In the genomic region with DNA sequence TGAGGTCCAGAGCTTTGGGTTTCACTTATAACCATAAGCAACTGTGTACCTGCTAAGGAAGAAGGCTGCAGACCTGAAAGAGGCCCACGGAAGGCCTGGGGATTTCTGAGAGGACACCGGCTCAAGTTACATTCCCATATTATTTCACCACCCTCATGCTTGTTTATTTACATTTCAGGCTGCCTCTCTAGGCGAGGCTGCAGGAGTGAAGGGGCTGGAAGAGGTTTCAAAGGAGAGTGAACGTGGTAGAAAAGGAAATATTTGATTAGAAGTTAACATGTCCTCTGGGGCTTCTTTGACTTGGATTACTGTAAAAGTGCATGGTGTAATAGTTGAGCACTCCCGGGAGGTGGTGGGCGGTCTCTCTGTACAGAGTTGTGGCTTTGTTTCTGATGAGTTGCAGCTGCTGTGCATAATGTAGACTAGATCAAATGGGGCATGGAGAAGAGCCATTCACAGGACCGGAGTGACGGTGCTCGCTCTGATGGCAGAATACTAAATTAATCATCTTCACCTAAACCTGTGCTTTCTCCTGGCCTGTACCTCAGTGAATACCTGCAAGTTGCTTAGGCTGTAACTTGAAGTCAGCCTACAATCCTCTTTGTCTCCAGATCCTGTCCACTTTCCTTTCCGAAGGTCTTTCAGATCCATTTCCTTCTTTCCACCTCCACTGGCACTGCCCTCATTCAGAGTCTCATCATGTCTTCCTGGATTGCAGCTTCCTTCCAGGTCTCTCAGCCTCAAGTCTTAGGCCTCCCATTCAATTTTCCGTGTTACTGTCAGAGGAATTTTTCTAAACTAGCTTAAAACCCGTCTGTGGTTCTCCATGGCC, we compare ENCODE assay signal across 9 cellular contexts. TPM values are rescaled to one million over a fixed set of nuclear protein-coding genes. Genes with fewer than 3 reads are reported as not detected.
DNase-seq lines count a peak whose midpoint lies in the region; ATAC-seq and TF ChIP-seq lines count a peak whose summit lies in the region.
"Had no signal": no experiment of that assay in that cellular context is flagged by ENCODE, and none has a peak within 500 bp of the region (broad histone marks: within the 10 kb centered on the region; RNA-seq: fewer than 3 reads in every experiment).

No MANE protein-coding gene starts in this region.

- no peak for TF ChIP-seq CTCF in HCT116 (IDR thresholded peaks at IDR 0.05 in 2 of 3, conservative IDR thresholded peaks at IDR 0.05 in 1 of 3; ENCODE audit: borderline replicate concordance in 1 of 3, insufficient read depth in 1 of 3, low read depth in 2 of 3, low read length in 2 of 3)
- TF ChIP-seq CTCF in Panc1 (IDR thresholded peaks at IDR 0.05): no peak

- H4K20me1 ChIP-seq in BLaER1 treated with 17β-estradiol and CSF1 and Interleukin-3, amounts not matched to agents 10 nM and 100 nM: peaks cover 12 to 27% (median 23%) of the 10 kb centered on the region in 11 experiments; a peak in 20 of 22 replicates
- H4K20me1 ChIP-seq in HCT116 (ENCODE audit: insufficient read depth): peaks cover 7% of the 10 kb centered on the region; the same call in 1 of the 2 replicates

- POLR2A ChIA-PET in HCT116 (lab: Charles Lee): no interaction called here
- POLR2A ChIA-PET in Panc1 (lab: Charles Lee): interaction anchor here (0.5 kb wide), 1 partner anchor 258 kb away, joined by 5 read pairs; no protein-coding TSS in a partner anchor

- no peak overlapping the region for H3K9ac ChIP-seq in BLaER1 treated with 17β-estradiol and CSF1 and Interleukin-3, amounts not matched to agents 10 nM and 100 nM
- no peak overlapping the region for H3K9ac ChIP-seq in HCT116 (ENCODE audit: low read length)

- in situ Hi-C loops in Panc1 (cut with HindIII; ENCODE audit: low pct_unique_long_range_greater_than_20kb, low sequenced_read_pairs): no loop called here

- ATAC-seq in HCT116 (no peak), Panc1 (no peak), sciatic nerve (peak; percentile 40), HG03135 (IDR thresholded peaks at IDR 0.05; ENCODE audit: unreplicated experiment) (no peak), HG03439 (IDR thresholded peaks at IDR 0.05; ENCODE audit: unreplicated experiment) (no peak)

- no peaks in the 10 kb centered on the region for H3K36me3 ChIP-seq in BLaER1 treated with 17β-estradiol and CSF1 and Interleukin-3, amounts not matched to agents 10 nM and 100 nM
- H3K36me3 ChIP-seq in HCT116 (ENCODE audit: control insufficient read depth in 1 of 2, insufficient read depth in 2 of 2, low read length in 2 of 2) (no peaks in the 10 kb centered on the region), Panc1 (ENCODE audit: control insufficient read depth, insufficient read depth, low read length) (no peaks in the 10 kb centered on the region)

- BruUV-seq in HCT116 (replicated peaks; lab: Mats Ljungman, UMichigan) (no TSS peak), Panc1 (replicated peaks; lab: Mats Ljungman, UMichigan) (no TSS peak)

- DNase-seq in HCT116 (ENCODE audit: low read depth, low spot score) (no peak), Panc1 (ENCODE audit: low read depth, low spot score) (no peak), epidermal melanocyte (ENCODE audit: insufficient read length, low spot score) (peak; percentile 24), sciatic nerve (ENCODE audit: low spot score) (peak; percentile 63), cortex of kidney (lab: John Stamatoyannopoulos, UW) (no peak)

- H2AFZ ChIP-seq in HCT116 (ENCODE audit: low read depth, low read length, poor library complexity, severe bottlenecking): peak overlapping the region; percentile 39

- intact Hi-C loops in HCT116 (cut with micrococcal nuclease) (no loop called here), Panc1 (cut with micrococcal nuclease; ENCODE audit: unreplicated experiment) (no loop called here), sciatic nerve (cut with DNase I) (no loop called here)

- no peak overlapping the region for H3K27ac ChIP-seq in BLaER1 treated with 17β-estradiol and CSF1 and Interleukin-3, amounts not matched to agents 10 nM and 100 nM
- H3K27ac ChIP-seq in HCT116 (ENCODE audit: low read depth, low read length) (no peak overlapping the region), Panc1 (ENCODE audit: low read length) (peak overlapping the region; percentile 40; the same call in 1 of the 2 replicates)
- H3K27ac ChIP-seq: HL-60 had no signal

- no peaks in the 10 kb centered on the region for H3K9me2 ChIP-seq in HCT116 (ENCODE audit: insufficient read depth)

- H3K27me3 ChIP-seq in BLaER1 treated with 17β-estradiol and CSF1 and Interleukin-3, amounts not matched to agents 10 nM and 100 nM: peaks cover 15 to 41% (median 28%) of the 10 kb centered on the region in 11 experiments
- H3K27me3 ChIP-seq in HCT116 (ENCODE audit: insufficient read depth, low read length) (no peaks in the 10 kb centered on the region), Panc1 (ENCODE audit: control insufficient read depth, insufficient read depth, low read length) (no peaks in the 10 kb centered on the region)

- no peaks in the 10 kb centered on the region for H3K9me3 ChIP-seq in BLaER1 treated with 17β-estradiol and CSF1 and Interleukin-3, amounts not matched to agents 10 nM and 100 nM (replicated peaks in 1 of 11)
- H3K9me3 ChIP-seq in HCT116 (ENCODE audit: control insufficient read depth in 1 of 2, insufficient read depth in 1 of 2, low read depth in 1 of 2, low read length in 2 of 2) (no peaks in the 10 kb centered on the region), Panc1 (ENCODE audit: control insufficient read depth, insufficient read depth, low read depth, low read length) (no peaks in the 10 kb centered on the region)

- no peak for TF ChIP-seq RAD21 in HCT116 (IDR thresholded peaks at IDR 0.05; ENCODE audit: low read depth)

- H3K4me1 ChIP-seq in BLaER1 treated with 17β-estradiol and CSF1 and Interleukin-3, amounts not matched to agents 10 nM and 100 nM: peaks cover 25 to 42% (median 37%) of the 10 kb centered on the region in 10 experiments
- peaks cover 11 to 33% of the 10 kb centered on the region in 2 experiments; a peak in 3 of 4 replicates for H3K4me1 ChIP-seq in HCT116 (ENCODE audit: control insufficient read depth in 1 of 2, insufficient read depth in 2 of 2, low read length in 2 of 2)
- peaks cover 32% of the 10 kb centered on the region for H3K4me1 ChIP-seq in Panc1 (ENCODE audit: control insufficient read depth, insufficient read depth, low read length)

- no peak overlapping the region for H3K4me3 ChIP-seq in BLaER1 treated with 17β-estradiol and CSF1 and Interleukin-3, amounts not matched to agents 10 nM and 100 nM
- H3K4me3 ChIP-seq in HCT116 (replicated peaks in 1 of 2; ENCODE audit: low read depth in 1 of 2, low read length in 2 of 2) (no peak overlapping the region), Panc1 (ENCODE audit: low read depth in 2 of 2, low read length in 2 of 2) (no peak overlapping the region)

- no peak for TF ChIP-seq POLR2A in HCT116 (IDR thresholded peaks at IDR 0.05; ENCODE audit: borderline replicate concordance, extremely low read depth, insufficient read depth, insufficient read length)

- H3K79me2 ChIP-seq in HCT116 (ENCODE audit: insufficient read depth, low read length): peaks cover 19% of the 10 kb centered on the region

- RAD21 ChIA-PET in HCT116 (lab: Charles Lee; ENCODE audit: low non-redundant PET in 1 of 2, low total read pairs in 2 of 2, uncharacterized antibody in 2 of 2, unreplicated experiment in 2 of 2): no interaction called here

- CTCF ChIA-PET in HCT116 (lab: Charles Lee) (no interaction called here), Panc1 (lab: Charles Lee) (no interaction called here)

- peak overlapping the region in 9 of 11 experiments; percentile 12 to 57 (median 34); a peak in 17 of 22 replicates for H3K4me2 ChIP-seq in BLaER1 treated with 17β-estradiol and CSF1 and Interleukin-3, amounts not matched to agents 10 nM and 100 nM
- H3K4me2 ChIP-seq in HCT116 (ENCODE audit: low read length): no peak overlapping the region

TF ChIP-seq in HCT116, 20 proteins besides CTCF, POLR2A, EP300 and RAD21 (continues in another document):
- TF ChIP-seq EZH2phosphoT487 (IDR thresholded peaks at IDR 0.05; ENCODE audit: borderline replicate concordance): no peak
- TF ChIP-seq ZNF274 (IDR thresholded peaks at IDR 0.05; ENCODE audit: low read depth, low read length): no peak
- TF ChIP-seq CBX3 (IDR thresholded peaks at IDR 0.05; ENCODE audit: low read depth): no peak
- TF ChIP-seq FOSL1 (IDR thresholded peaks at IDR 0.05; ENCODE audit: low read depth): no peak
- TF ChIP-seq EZH2 (IDR thresholded peaks at IDR 0.05): no peak
- no peak for TF ChIP-seq JUND (IDR thresholded peaks at IDR 0.05)
- TF ChIP-seq, protein P1, sequence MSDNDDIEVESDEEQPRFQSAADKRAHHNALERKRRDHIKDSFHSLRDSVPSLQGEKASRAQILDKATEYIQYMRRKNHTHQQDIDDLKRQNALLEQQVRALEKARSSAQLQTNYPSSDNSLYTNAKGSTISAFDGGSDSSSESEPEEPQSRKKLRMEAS (IDR thresholded peaks at IDR 0.05): no peak
- TF ChIP-seq TCF7L2 (IDR thresholded peaks at IDR 0.05; ENCODE audit: borderline replicate concordance, extremely low read depth, insufficient read depth, insufficient read length): no peak
- no peak for TF ChIP-seq YY1 (IDR thresholded peaks at IDR 0.05; ENCODE audit: extremely low read depth, insufficient replicate concordance, low read depth, low read length)
- no peak for TF ChIP-seq EGR1 (IDR thresholded peaks at IDR 0.05; ENCODE audit: low read depth)
- no peak for TF ChIP-seq SP1 (IDR thresholded peaks at IDR 0.05; ENCODE audit: low read depth)
- no peak for TF ChIP-seq POLR2AphosphoS5 (IDR thresholded peaks at IDR 0.05; ENCODE audit: low read depth, low read length)
- no peak for TF ChIP-seq SRF (IDR thresholded peaks at IDR 0.05; ENCODE audit: low read depth)

RNA-seq across cellular contexts. Expression of gene CPD, which starts 1.9 kb away (rescaled TPM):
- total RNA-seq in HCT116 (2021; ENCODE audit: unreplicated experiment) (47.2 TPM), Panc1 (2021; ENCODE audit: unreplicated experiment) (93.0 TPM), sciatic nerve (53.2 TPM)
- 17.7 and 21.7 TPM in 2 replicates for polyA plus RNA-seq in HCT116 (2012)
- polyA plus RNA-seq in Panc1 (2012; ENCODE audit: insufficient read length): 48.3 TPM

RNA-seq across cellular contexts. Expression of gene TMIGD1, which starts 43.0 kb away (rescaled TPM):
- total RNA-seq in HCT116 (2021; ENCODE audit: unreplicated experiment) (not detected), Panc1 (2021; ENCODE audit: unreplicated experiment) (not detected), sciatic nerve (not detected)
- not detected in 2 replicates for polyA plus RNA-seq in HCT116 (2012)
- polyA plus RNA-seq in Panc1 (2012; ENCODE audit: insufficient read length): not detected

Comparison
In these comparisons a context has a peak if more than half of its experiments do, and no peak if none do; other contexts are left out.
1. DNase-seq: peak in epidermal melanocyte (single experiment) and sciatic nerve (single experiment); none in HCT116 (single experiment), Panc1 (single experiment) and cortex of kidney (single experiment).